In the genomic region with DNA sequence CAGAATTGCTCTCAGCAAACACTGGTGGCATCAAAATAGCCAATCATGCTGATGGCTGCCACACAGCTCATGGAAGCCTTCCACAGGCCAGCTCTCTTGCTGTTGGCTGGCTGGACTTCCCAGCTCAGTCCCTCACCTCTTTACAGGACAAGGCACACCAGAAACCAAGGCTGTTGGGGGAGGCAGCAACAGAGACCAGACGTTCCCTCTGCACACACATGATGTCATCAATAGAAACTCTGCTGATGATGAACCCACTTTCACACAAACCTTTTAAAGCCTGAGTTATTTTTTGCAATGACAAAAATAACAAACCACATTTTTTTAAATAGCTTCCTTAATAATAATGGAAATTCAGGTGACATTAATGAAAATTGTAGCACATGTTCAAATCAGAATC, we compare ENCODE assay signal across 14 cellular contexts.
DNase-seq lines count a peak whose midpoint lies in the region; ATAC-seq, FAIRE-seq and TF ChIP-seq lines count a peak whose summit lies in the region.
"Had no signal": no experiment of that assay in that cellular context is flagged by ENCODE, and none has a peak within 500 bp of the region (broad histone marks: within the 10 kb centered on the region; RNA-seq: fewer than 3 reads in every experiment).

No MANE protein-coding gene starts in this region.

- 0 out of 2 replicates have a peak overlapping the region, but pooled peaks have one; percentile 9 for H2AK5ac ChIP-seq in H1 (ENCODE audit: low read depth, low read length)

- no peak overlapping the region for H3K14ac ChIP-seq in H1 (ENCODE audit: insufficient read length)

- H3K27me3 ChIP-seq in H1 (replicated peaks in 1 of 4; ENCODE audit: control insufficient read depth in 3 of 4, extremely low read depth in 1 of 4, insufficient read depth in 3 of 4, low read length in 3 of 4): no peaks in the 10 kb centered on the region

- H3K9me3 ChIP-seq in H1 (ENCODE audit: insufficient read depth in 2 of 2, low read depth in 1 of 2, low read length in 1 of 2): no peaks in the 10 kb centered on the region

- no peak overlapping the region; the same call in 1 of the 2 replicates for H2AFZ ChIP-seq in H1 (ENCODE audit: low read length)

- no peak overlapping the region for H3K27ac ChIP-seq in H1 (ENCODE audit: low read depth, low read length)

- no peaks in the 10 kb centered on the region for H3K79me1 ChIP-seq in H1 (ENCODE audit: low read depth, low read length)

- no peak for TF ChIP-seq RAD21 in H1 (IDR thresholded peaks at IDR 0.05 in 1 of 2, conservative IDR thresholded peaks at IDR 0.05 in 1 of 2; ENCODE audit: low read depth in 2 of 2, low read length in 2 of 2)

- CTCF ChIA-PET in H1 (lab: Charles Lee; ENCODE audit: partially characterized antibody): interaction anchor here (0.6 to 1.3 kb wide), 6 partner anchors 12 to 238 kb away, joined by 3 to 4 read pairs (median 3); no protein-coding TSS in a partner anchor

- H2BK5ac ChIP-seq in H1 (ENCODE audit: low read depth, low read length): no peak overlapping the region

- TF ChIP-seq POLR2A in H1 (IDR thresholded peaks at IDR 0.05; ENCODE audit: control extremely low read depth in 1 of 2, low read depth in 2 of 2, low read length in 2 of 2): no peak

- H3K23me2 ChIP-seq in H1 (ENCODE audit: low read depth, low read length): no peaks in the 10 kb centered on the region

- H3K9ac ChIP-seq in H1 (replicated peaks in 1 of 4; ENCODE audit: extremely low read depth in 1 of 4, low read depth in 3 of 4, low read length in 3 of 4): no peak overlapping the region

- no peaks in the 10 kb centered on the region for H3K36me3 ChIP-seq in H1 (ENCODE audit: control insufficient read depth in 2 of 4, insufficient read depth in 4 of 4, low read length in 3 of 4)

- H3K56ac ChIP-seq in H1 (replicated peaks; ENCODE audit: insufficient read length, low read depth, low read length): no peak overlapping the region

- ATAC-seq in GM19455 (IDR thresholded peaks at IDR 0.05; ENCODE audit: unreplicated experiment) (peak; percentile 61), HG03066 (IDR thresholded peaks at IDR 0.05; ENCODE audit: low read depth, unreplicated experiment) (peak; percentile 57), HG03354 (IDR thresholded peaks at IDR 0.05; ENCODE audit: poor library complexity, severe bottlenecking, unreplicated experiment) (no peak)
- ATAC-seq: activated naive CD8-positive, alpha-beta T cell treated with anti-CD3 and anti-CD28 coated beads, Interleukin-2, amount 50 U/mL, for 24 hours had no signal

- peaks cover 0 to 7% (median 3%) of the 10 kb centered on the region in 4 experiments; a peak in 2 of 7 replicates for H3K4me1 ChIP-seq in H1 (replicated peaks in 1 of 4; ENCODE audit: control insufficient read depth in 3 of 4, insufficient read depth in 4 of 4, low read length in 3 of 4)

- TF ChIP-seq CTCF in H1 (IDR thresholded peaks at IDR 0.05; ENCODE audit: control extremely low read depth in 1 of 3, insufficient read depth in 1 of 3, low read depth in 1 of 3, low read length in 3 of 3) (no peak), HFFc6 (IDR thresholded peaks at IDR 0.05) (no peak)

- H4K20me1 ChIP-seq in H1 (replicated peaks in 1 of 2; ENCODE audit: control insufficient read depth in 1 of 2, insufficient read depth in 2 of 2, low read length in 2 of 2): no peaks in the 10 kb centered on the region

- peak overlapping the region; percentile 68; the same call in 1 of the 2 replicates for H2BK12ac ChIP-seq in H1 (ENCODE audit: low read depth, low read length)

- H3K4me3 ChIP-seq in H1 (ENCODE audit: extremely low read depth in 1 of 4, insufficient read depth in 2 of 4, low read depth in 3 of 4, low read length in 4 of 4): no peak overlapping the region

- no peak overlapping the region for H4K91ac ChIP-seq in H1 (replicated peaks; ENCODE audit: insufficient read length, low read length)

- no peaks in the 10 kb centered on the region for H3K79me2 ChIP-seq in H1 (ENCODE audit: control insufficient read depth in 1 of 2, insufficient read depth in 2 of 2, low read length in 2 of 2)

- 0 out of 2 replicates have a peak overlapping the region, but pooled peaks have one; percentile 84 for H2BK15ac ChIP-seq in H1 (ENCODE audit: low read length)

- no peak for FAIRE-seq in H1 (lab: Jason Lieb, UNC)

- H2BK20ac ChIP-seq in H1 (ENCODE audit: low read length): peak overlapping the region; percentile 40; the same call in 1 of the 2 replicates

- peak overlapping the region; percentile 15 for H3K18ac ChIP-seq in H1 (ENCODE audit: extremely low read depth, low read length)

- H3K27me3 Mint-ChIP-seq in HFFc6 (ENCODE audit: insufficient read depth): no peaks in the 10 kb centered on the region
- H3K27me3 Mint-ChIP-seq: activated naive CD8-positive, alpha-beta T cell treated with anti-CD3 and anti-CD28 coated beads, Interleukin-2, amount 50 U/mL, for 24 hours had no signal

- no peaks in the 10 kb centered on the region for H3K4me1 Mint-ChIP-seq in HFFc6 (ENCODE audit: low read depth)
- H3K4me1 Mint-ChIP-seq: activated naive CD8-positive, alpha-beta T cell treated with anti-CD3 and anti-CD28 coated beads, Interleukin-2, amount 50 U/mL, for 24 hours had no signal

- H3K27ac Mint-ChIP-seq in HFFc6: no peak overlapping the region
- H3K27ac Mint-ChIP-seq: activated naive CD8-positive, alpha-beta T cell treated with anti-CD3 and anti-CD28 coated beads, Interleukin-2, amount 50 U/mL, for 24 hours had no signal

- peak; percentile 16 for DNase-seq in ELF-1 (ENCODE audit: low read depth, low spot score)
- DNase-seq in H1 (ENCODE audit: low read depth in 1 of 2, low spot score in 2 of 2): no peak
- no peak for DNase-seq in GOT3 (lab: John Stamatoyannopoulos, UW)
- DNase-seq in HFFc6: no peak
- no peak for DNase-seq in GDM1 (lab: John Stamatoyannopoulos, UW)
- DNase-seq: activated CD4-positive, alpha-beta T cell treated with anti-CD3 and anti-CD28 coated beads for 1 hour; activated naive CD8-positive, alpha-beta T cell treated with anti-CD3 and anti-CD28 coated beads, Interleukin-2, amount 50 U/mL, for 24 hours; activated T-cell treated with anti-CD3 and anti-CD28 coated beads, Interleukin-2, amount 50 U/mL, for 1 hour; NCI-H1694 treated with DMSO at 0.1 percent for 48 hours; NCI-H524; T-helper 1 cell had no signal

- H3K36me3 Mint-ChIP-seq in HFFc6 (ENCODE audit: low read depth): no peaks in the 10 kb centered on the region

- H3K23ac ChIP-seq in H1 (ENCODE audit: insufficient read length): no peak overlapping the region

- WGBS in H1 (ENCODE audit: extremely low coverage in 1 of 2, insufficient coverage in 1 of 2, insufficient read length in 1 of 2, insufficient replicate concordance in 2 of 2, low coverage in 1 of 2, low lambda C conversion rate in 2 of 2, missing lambda C conversion rate in 1 of 2), 2 experiments: 83% methylated on average over 1 of the region's 1 CpG; no CpG with 5 or more reads in 1 of the 2 experiments

- no peak overlapping the region for H3K4ac ChIP-seq in H1 (replicated peaks; ENCODE audit: insufficient read length, low read depth, low read length)

- peak overlapping the region; percentile 13 for H4K5ac ChIP-seq in H1 (ENCODE audit: insufficient read length, low read depth, low read length)

- no peak overlapping the region for H3K4me2 ChIP-seq in H1 (ENCODE audit: insufficient read depth in 1 of 2, low read depth in 2 of 2, low read length in 2 of 2)

- no peak overlapping the region; the same call in 1 of the 2 replicates for H4K8ac ChIP-seq in H1 (ENCODE audit: extremely low read depth, insufficient read depth, low read length)

- H3K9me3 Mint-ChIP-seq in HFFc6: peaks cover 5% of the 10 kb centered on the region
- H3K9me3 Mint-ChIP-seq: activated naive CD8-positive, alpha-beta T cell treated with anti-CD3 and anti-CD28 coated beads, Interleukin-2, amount 50 U/mL, for 24 hours had no signal

- POLR2A ChIA-PET in H1 (lab: Charles Lee; ENCODE audit: partially characterized antibody): no interaction called here

- TF ChIP-seq EP300 in H1 (IDR thresholded peaks at IDR 0.05; ENCODE audit: borderline replicate concordance in 1 of 2, low read depth in 2 of 2, low read length in 2 of 2): no peak

- H2BK120ac ChIP-seq in H1 (replicated peaks; ENCODE audit: low read depth, low read length): no peak overlapping the region

- H3K4me3 Mint-ChIP-seq in HFFc6: no peak overlapping the region
- H3K4me3 Mint-ChIP-seq: activated naive CD8-positive, alpha-beta T cell treated with anti-CD3 and anti-CD28 coated beads, Interleukin-2, amount 50 U/mL, for 24 hours had no signal

TF ChIP-seq in H1, 55 proteins besides CTCF, POLR2A, EP300 and RAD21:
- no peak for TF ChIP-seq YY1 (IDR thresholded peaks at IDR 0.05; ENCODE audit: low read depth, low read length)
- no peak for TF ChIP-seq TAF1 (IDR thresholded peaks at IDR 0.05; ENCODE audit: low read depth, low read length)
- TF ChIP-seq RFX5 (IDR thresholded peaks at IDR 0.05; ENCODE audit: borderline replicate concordance, low read depth, low read length): no peak
